34 cellular contexts compared by ENCODE assay signal in genomic region chr18:5339202-5339834, GRCh38.
"Had no signal": no experiment of that assay in that cellular context is flagged by ENCODE, and none has a peak within 500 bp of the region (broad histone marks: within the 10 kb centered on the region; RNA-seq: fewer than 3 reads in every experiment).

No MANE protein-coding gene starts in this region.

- H3K36me3 ChIP-seq: MG63 had no signal

- H3K9me3 ChIP-seq: MG63 had no signal

- H3K4me3 ChIP-seq: MG63 had no signal

- H3K27me3 ChIP-seq: MG63 had no signal

- DNase-seq: Karpas-422, Kasumi-1, MG63, MM.1S, MV-4-11, NCI-H1048, NCI-H1092, NCI-H1092 treated with DMSO at 0.1 percent for 48 hours, NCI-H1105, NCI-H1105 treated with DMSO at 0.1 percent for 48 hours, NCI-H1417, NCI-H1417 treated with DMSO at 0.1 percent for 48 hours, NCI-H1436, NCI-H1436 treated with DMSO at 0.1 percent for 48 hours, NCI-H146, NCI-H1694, NCI-H1694 treated with DMSO at 0.1 percent for 48 hours, NCI-H187, NCI-H187 treated with DMSO at 0.1 percent for 48 hours, NCI-H1930, NCI-H2029, NCI-H2029 treated with DMSO at 0.1 percent for 48 hours, NCI-H2081, NCI-H2081 treated with DMSO at 0.1 percent for 48 hours, NCI-H2107, NCI-H2171, NCI-H2171 treated with DMSO at 0.1 percent for 48 hours, NCI-H2227 treated with DMSO at 0.1 percent for 48 hours, NCI-H226, NCI-H345, NCI-H446, NCI-H446 treated with DMSO at 0.1 percent for 48 hours, NCI-H510A, NCI-H510A treated with DMSO at 0.1 percent for 48 hours had no signal
